Comparison of ENCODE assay signal across 16 cellular contexts in genomic region chr5:119342414-119342813, GRCh38. TPM values are rescaled to one million over a fixed set of nuclear protein-coding genes. Genes with fewer than 3 reads are reported as not detected.
DNase-seq lines count a peak whose midpoint lies in the region; ATAC-seq, FAIRE-seq and TF ChIP-seq lines count a peak whose summit lies in the region.
"Had no signal": no experiment of that assay in that cellular context is flagged by ENCODE, and none has a peak within 500 bp of the region (broad histone marks: within the 10 kb centered on the region; RNA-seq: fewer than 3 reads in every experiment).

No MANE protein-coding gene starts in this region.

- H3K4me1 ChIP-seq in OCI-LY1 (ENCODE audit: insufficient read depth, low read length, severe bottlenecking) (peaks cover 99% of the 10 kb centered on the region), stomach (peaks cover 18 to 76% (median 45%) of the 10 kb centered on the region in 4 donors)

- no peak for TF ChIP-seq CTCF in OCI-LY1 (IDR thresholded peaks at IDR 0.05; ENCODE audit: low read length)
- no peak for TF ChIP-seq CTCF in stomach (IDR thresholded peaks at IDR 0.05)

- no peaks in the 10 kb centered on the region for H4K20me1 ChIP-seq in OCI-LY1 (ENCODE audit: insufficient read depth, low read length)

- H3K4me2 ChIP-seq in OCI-LY1 (ENCODE audit: low read length), result peak overlapping the region; percentile 72

- H3K27ac Mint-ChIP-seq in activated T-cell treated with anti-CD3 and anti-CD28 coated beads, Interleukin-2, amount 50 U/mL, for 72 hours, result peak overlapping the region; percentile 92
- H3K27ac Mint-ChIP-seq in central memory CD8-positive, alpha-beta T cell (ENCODE audit: low read depth), result peak overlapping the region; percentile 86

- H3K4me3 ChIP-seq in OCI-LY1 (ENCODE audit: low read depth, low read length, poor library complexity, severe bottlenecking), result peak overlapping the region; percentile 56
- H3K4me3 ChIP-seq in stomach, result no peak overlapping the region
- H3K4me3 ChIP-seq: mucosa of descending colon, testis had no signal

- intact Hi-C loops in stomach (cut with DNase I; ENCODE audit: low total_unique reads), result no loop called here

- peaks cover 15% of the 10 kb centered on the region; the same call in 1 of the 2 replicates for H3K36me3 ChIP-seq in OCI-LY1 (ENCODE audit: insufficient read depth, low read length)
- no peaks in the 10 kb centered on the region for H3K36me3 ChIP-seq in stomach

- H3K27me3 Mint-ChIP-seq in activated T-cell treated with anti-CD3 and anti-CD28 coated beads, Interleukin-2, amount 50 U/mL, for 72 hours (ENCODE audit: low read depth), result no peaks in the 10 kb centered on the region
- no peaks in the 10 kb centered on the region for H3K27me3 Mint-ChIP-seq in central memory CD8-positive, alpha-beta T cell

- H2AFZ ChIP-seq in OCI-LY1 (ENCODE audit: low read length), result no peak overlapping the region

- peaks cover 15% of the 10 kb centered on the region; the same call in 1 of the 2 replicates for H3F3A ChIP-seq in OCI-LY1 (ENCODE audit: insufficient read depth, low read length)

- H3K4me1 Mint-ChIP-seq in activated T-cell treated with anti-CD3 and anti-CD28 coated beads, Interleukin-2, amount 50 U/mL, for 72 hours (ENCODE audit: low read depth), result peaks cover 98% of the 10 kb centered on the region
- H3K4me1 Mint-ChIP-seq in central memory CD8-positive, alpha-beta T cell, result peaks cover 93% of the 10 kb centered on the region

- no peaks in the 10 kb centered on the region for H3K27me3 ChIP-seq in OCI-LY1 (ENCODE audit: insufficient read depth, low read length)
- H3K27me3 ChIP-seq in stomach, result no peaks in the 10 kb centered on the region
- H3K27me3 ChIP-seq: testis had no signal

- H3K79me2 ChIP-seq in OCI-LY1 (ENCODE audit: insufficient read depth, low read length), result peaks cover 45% of the 10 kb centered on the region

- H3K9me2 ChIP-seq in OCI-LY1 (ENCODE audit: low read depth, low read length), result no peaks in the 10 kb centered on the region

- no peak for DNase-seq in activated T-cell treated with anti-CD3 and anti-CD28 coated beads, Interleukin-2, amount 50 U/mL, for 72 hours
- no peak for DNase-seq in activated T-cell treated with anti-CD3 and anti-CD28 coated beads, Interleukin-2, amount 50 U/mL, for 48 hours
- no peak for DNase-seq in central memory CD8-positive, alpha-beta T cell (ENCODE audit: low spot score in 2 of 2)
- DNase-seq in stomach, result no peak
- no peak for DNase-seq in GM19239 (ENCODE audit: insufficient read length, low spot score)
- no peak for DNase-seq in NCI-H524 treated with DMSO at 0.1 percent for 48 hours (lab: John Stamatoyannopoulos, UW)
- DNase-seq in AG08395 (ENCODE audit: low spot score), result no peak
- DNase-seq: activated CD4-positive, alpha-beta T cell treated with anti-CD3 and anti-CD28 coated beads for 4 hours; DMS79; kidney glomerular epithelial cell; mucosa of descending colon; NCI-H1105 treated with DMSO at 0.1 percent for 48 hours; NCI-H345; small intestine; testis had no signal

- no peak for TF ChIP-seq POLR2A in stomach (IDR thresholded peaks at IDR 0.05)

- H3K36me3 Mint-ChIP-seq in activated T-cell treated with anti-CD3 and anti-CD28 coated beads, Interleukin-2, amount 50 U/mL, for 72 hours (ENCODE audit: insufficient read depth in 2 of 2), result peaks cover 2 to 3% of the 10 kb centered on the region in 2 donors
- peaks cover 19% of the 10 kb centered on the region for H3K36me3 Mint-ChIP-seq in central memory CD8-positive, alpha-beta T cell (ENCODE audit: insufficient read depth)

- no peaks in the 10 kb centered on the region for H3K9me3 Mint-ChIP-seq in activated T-cell treated with anti-CD3 and anti-CD28 coated beads, Interleukin-2, amount 50 U/mL, for 72 hours
- no peaks in the 10 kb centered on the region for H3K9me3 Mint-ChIP-seq in central memory CD8-positive, alpha-beta T cell

- H3K9me3 ChIP-seq in OCI-LY1 (ENCODE audit: low read length), result no peaks in the 10 kb centered on the region
- no peaks in the 10 kb centered on the region for H3K9me3 ChIP-seq in stomach
- H3K9me3 ChIP-seq: mucosa of descending colon, testis had no signal

- FAIRE-seq in GM19239 (lab: Jason Lieb, UNC), result no peak
- FAIRE-seq: small intestine had no signal

- no peak for TF ChIP-seq EP300 in stomach (IDR thresholded peaks at IDR 0.05)

- H3K4me3 Mint-ChIP-seq in activated T-cell treated with anti-CD3 and anti-CD28 coated beads, Interleukin-2, amount 50 U/mL, for 72 hours, result peak overlapping the region; percentile 83 to 95
- H3K4me3 Mint-ChIP-seq in central memory CD8-positive, alpha-beta T cell, result peak overlapping the region; percentile 77

- 72 to 92% (median 88%) methylated on average over 1 of the region's 1 CpG for WGBS in stomach, 5 donors

- H3K27ac ChIP-seq in OCI-LY1 (ENCODE audit: low read depth, low read length, poor library complexity, severe bottlenecking) (peak overlapping the region; percentile 99), stomach (peak overlapping the region in 3 of 5 donors; percentile 8 to 75 (median 45))
- H3K27ac ChIP-seq: testis had no signal

- peak overlapping the region; percentile 51 for H3K9ac ChIP-seq in OCI-LY1 (ENCODE audit: low read length)

- ATAC-seq in activated T-cell treated with anti-CD3 and anti-CD28 coated beads, Interleukin-2, amount 50 U/mL, for 72 hours (replicated peaks in 1 of 2), result no peak
- ATAC-seq in central memory CD8-positive, alpha-beta T cell (replicated peaks; ENCODE audit: extremely low read depth, poor library complexity, severe bottlenecking), result no peak

RNA-seq across cellular contexts. Expression of gene TNFAIP8, which starts 13.4 kb away (rescaled TPM):
- total RNA-seq in activated T-cell treated with anti-CD3 and anti-CD28 coated beads, Interleukin-2, amount 50 U/mL, for 72 hours, result 100 to 1,000 TPM; 117 to 137 TPM
- total RNA-seq in stomach, result 10 to 100 TPM in 3 of 5 donors, 1 to 10 TPM in 2; 1.2 to 37.1 (median 10.7) TPM
- polyA plus RNA-seq in stomach, result 10 to 100 TPM in 2 of 3 donors, 1 to 10 TPM in 1; 9.6 to 18.4 (median 14.9) TPM
